Comparison of ENCODE assay signal across 11 cellular contexts in genomic region chr10:23365417-23366030, GRCh38. TPM values are rescaled to one million over a fixed set of nuclear protein-coding genes. Genes with fewer than 3 reads are reported as not detected.
DNase-seq lines count a peak whose midpoint lies in the region; ATAC-seq, FAIRE-seq and TF ChIP-seq lines count a peak whose summit lies in the region.
"Not testable (repeated sequence)": the region's sequence is repeated elsewhere in the genome, so short reads cannot be mapped to it uniquely, and the experiment has no call there.
"Had no signal": no experiment of that assay in that cellular context is flagged by ENCODE, and none has a peak within 500 bp of the region (broad histone marks: within the 10 kb centered on the region; RNA-seq: fewer than 3 reads in every experiment).

No MANE protein-coding gene starts in this region.

- not testable (repeated sequence) for TF ChIP-seq POLR2A in GM12892 (IDR thresholded peaks at IDR 0.05; ENCODE audit: low read depth, low read length)

- not testable (repeated sequence) for H3K27ac Mint-ChIP-seq in activated T-cell treated with anti-CD3 and anti-CD28 coated beads, Interleukin-2, amount 50 U/mL, for 72 hours
- H3K27ac Mint-ChIP-seq in stimulated activated naive B cell treated with anti-CD40 and anti-IgM and Interleukin-4, amounts not matched to agents 10 μg/mL and 1 μg/mL and 100 μg/mL, for 72 hours = peak overlapping the region; percentile 81

- H3K27me3 Mint-ChIP-seq in activated T-cell treated with anti-CD3 and anti-CD28 coated beads, Interleukin-2, amount 50 U/mL, for 72 hours (ENCODE audit: low read depth) = not testable (repeated sequence)
- peaks cover 23 to 28% of the 10 kb centered on the region in 2 donors for H3K27me3 Mint-ChIP-seq in stimulated activated naive B cell treated with anti-CD40 and anti-IgM and Interleukin-4, amounts not matched to agents 10 μg/mL and 1 μg/mL and 100 μg/mL, for 72 hours

- not testable (repeated sequence) for H3K36me3 Mint-ChIP-seq in activated T-cell treated with anti-CD3 and anti-CD28 coated beads, Interleukin-2, amount 50 U/mL, for 72 hours (ENCODE audit: insufficient read depth in 2 of 2); stimulated activated naive B cell treated with anti-CD40 and anti-IgM and Interleukin-4, amounts not matched to agents 10 μg/mL and 1 μg/mL and 100 μg/mL, for 72 hours

- H3K4me1 Mint-ChIP-seq in activated T-cell treated with anti-CD3 and anti-CD28 coated beads, Interleukin-2, amount 50 U/mL, for 72 hours (ENCODE audit: low read depth) = peaks cover 94% of the 10 kb centered on the region
- peaks cover 50 to 73% of the 10 kb centered on the region in 2 donors for H3K4me1 Mint-ChIP-seq in stimulated activated naive B cell treated with anti-CD40 and anti-IgM and Interleukin-4, amounts not matched to agents 10 μg/mL and 1 μg/mL and 100 μg/mL, for 72 hours

- FAIRE-seq in GM12892 (lab: Jason Lieb, UNC) = peak; percentile 94
- FAIRE-seq in RCC 7860 (lab: Jason Lieb, UNC) = peak; percentile 81

- not testable (repeated sequence) for H3K9me3 Mint-ChIP-seq in activated T-cell treated with anti-CD3 and anti-CD28 coated beads, Interleukin-2, amount 50 U/mL, for 72 hours; stimulated activated naive B cell treated with anti-CD40 and anti-IgM and Interleukin-4, amounts not matched to agents 10 μg/mL and 1 μg/mL and 100 μg/mL, for 72 hours

- ATAC-seq in GM19351 (IDR thresholded peaks at IDR 0.05; ENCODE audit: unreplicated experiment) = peak; percentile 38
- ATAC-seq in HG02623 (IDR thresholded peaks at IDR 0.05; ENCODE audit: unreplicated experiment) = peak; percentile 29
- peak; percentile 23 for ATAC-seq in HG03175 (IDR thresholded peaks at IDR 0.05; ENCODE audit: unreplicated experiment)
- peak; percentile 82 to 84 for ATAC-seq in activated T-cell treated with anti-CD3 and anti-CD28 coated beads, Interleukin-2, amount 50 U/mL, for 72 hours (replicated peaks in 1 of 2)
- ATAC-seq in stimulated activated naive B cell treated with anti-CD40 and anti-IgM and Interleukin-4, amounts not matched to agents 10 μg/mL and 1 μg/mL and 100 μg/mL, for 72 hours (replicated peaks) = peak in 1 of 2 donors; percentile 27

- DNase-seq in GM12892 (ENCODE audit: insufficient read length); stimulated activated naive B cell treated with anti-CD40 and anti-IgM and Interleukin-4, amounts not matched to agents 10 μg/mL and 1 μg/mL and 100 μg/mL, for 72 hours: not testable (repeated sequence)
- DNase-seq in RCC 7860 (ENCODE audit: low spot score) = peak; percentile 68
- peak; percentile 45 to 56 for DNase-seq in activated T-cell treated with anti-CD3 and anti-CD28 coated beads, Interleukin-2, amount 50 U/mL, for 72 hours
- peak; percentile 85 for DNase-seq in epithelial cell of prostate (ENCODE audit: low read depth, low spot score)

- peak overlapping the region; percentile 29 to 31 for H3K4me3 Mint-ChIP-seq in activated T-cell treated with anti-CD3 and anti-CD28 coated beads, Interleukin-2, amount 50 U/mL, for 72 hours
- H3K4me3 Mint-ChIP-seq in stimulated activated naive B cell treated with anti-CD40 and anti-IgM and Interleukin-4, amounts not matched to agents 10 μg/mL and 1 μg/mL and 100 μg/mL, for 72 hours = not testable (repeated sequence)

- H3K27ac ChIP-seq in epithelial cell of prostate = not testable (repeated sequence)

RNA-seq across cellular contexts. Expression of gene C10orf67, which starts 20.9 kb away (rescaled TPM):
- polyA plus RNA-seq in GM12892 (2012; ENCODE audit: missing spikeins) = not detected
- total RNA-seq in activated T-cell treated with anti-CD3 and anti-CD28 coated beads, Interleukin-2, amount 50 U/mL, for 72 hours = under 1 TPM; 0.39 to 0.84 TPM
- total RNA-seq: activated T-helper 2 cell treated with anti-CD3 and anti-CD28 coated beads, Interferon-gamma antibody, Interleukin-2, Interleukin-4, amounts not matched to agents 10 μg/mL and 5 μg/mL and 100 μg/mL, durations not matched to agents 14 hours and 24 hours and 36 hours; liver; posterior vena cava had no signal
